ENCODE assay signal across 14 cellular contexts in genomic region chr6:70724524-70724923, GRCh38.
"Had no signal": no experiment of that assay in that cellular context is flagged by ENCODE, and none has a peak within 500 bp of the region (broad histone marks: within the 10 kb centered on the region; RNA-seq: fewer than 3 reads in every experiment).

No MANE protein-coding gene starts in this region.

- H3K9me3 ChIP-seq: ascending aorta, esophagus squamous epithelium, heart left ventricle, ovary, thyroid gland, uterus had no signal

- DNase-seq: activated CD8-positive, alpha-beta memory T cell treated with anti-CD3 and anti-CD28 coated beads, Interleukin-2, amount 50 U/mL, for 4 hours; dorsolateral prefrontal cortex; esophagus squamous epithelium; foreskin keratinocyte; heart left ventricle; ovary; stimulated activated CD4-positive, alpha-beta T cell treated with anti-CD3 and anti-CD28 coated beads, Interleukin-4, amount 100 ng/mL, for 24 hours; T-helper 1 cell; thyroid gland; uterus had no signal

- ATAC-seq: foreskin keratinocyte, heart left ventricle, left lobe of liver had no signal

- H3K27ac Mint-ChIP-seq: activated T-helper 2 cell treated with anti-CD3 and anti-CD28 coated beads, Interferon-gamma antibody, Interleukin-2, Interleukin-4, amounts not matched to agents 10 μg/mL and 5 μg/mL and 100 μg/mL, durations not matched to agents 14 hours and 24 hours and 36 hours had no signal

- H3K27ac ChIP-seq: ascending aorta, dorsolateral prefrontal cortex, esophagus squamous epithelium, foreskin keratinocyte, heart left ventricle, ovary, thyroid gland, uterus had no signal

- H3K36me3 ChIP-seq: ascending aorta, esophagus squamous epithelium, heart left ventricle, ovary, thyroid gland, uterus had no signal

- H3K4me1 ChIP-seq: ascending aorta, esophagus squamous epithelium, foreskin keratinocyte, thyroid gland, uterus had no signal

- H3K9me3 Mint-ChIP-seq: activated T-helper 2 cell treated with anti-CD3 and anti-CD28 coated beads, Interferon-gamma antibody, Interleukin-2, Interleukin-4, amounts not matched to agents 10 μg/mL and 5 μg/mL and 100 μg/mL, durations not matched to agents 14 hours and 24 hours and 36 hours had no signal

- H3K4me3 ChIP-seq: ascending aorta, dorsolateral prefrontal cortex, esophagus squamous epithelium, heart left ventricle, ovary, thyroid gland, uterus had no signal

- H3K4me3 Mint-ChIP-seq: neural crest cell had no signal

- H3K27me3 ChIP-seq: ascending aorta, dorsolateral prefrontal cortex, esophagus squamous epithelium, foreskin keratinocyte, heart left ventricle, ovary, thyroid gland, uterus had no signal
